ENCODE assay signal across 8 cellular contexts in the genomic region with DNA sequence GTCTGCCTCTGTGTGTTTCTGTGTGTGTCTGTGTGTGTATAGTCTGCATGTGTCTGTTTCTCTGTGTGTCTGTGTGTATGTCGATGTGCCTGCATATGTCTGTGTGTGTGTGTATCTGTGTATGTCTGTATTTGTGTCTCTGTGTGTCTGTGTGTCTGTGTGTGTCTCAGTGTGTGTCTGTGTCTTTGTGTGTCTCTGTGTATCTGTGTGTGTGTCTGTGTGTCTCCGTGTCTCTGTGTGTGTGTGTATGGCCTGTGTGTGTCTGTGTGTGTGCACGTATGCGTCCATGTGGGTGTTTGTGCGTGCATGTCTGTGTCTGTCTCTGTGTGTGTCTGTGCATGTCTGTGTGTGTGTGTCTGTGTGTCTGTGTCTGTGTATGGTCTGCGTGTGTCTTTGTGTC. TPM values are rescaled to one million over a fixed set of nuclear protein-coding genes. Genes with fewer than 3 reads are reported as not detected.
DNase-seq lines count a peak whose midpoint lies in the region; ATAC-seq and TF ChIP-seq lines count a peak whose summit lies in the region.

No MANE protein-coding gene starts in this region.

- H3K9me2 ChIP-seq in neural cell (ENCODE audit: insufficient read depth, low read length): no peaks in the 10 kb centered on the region

- peak overlapping the region; percentile 47 for H3K9ac ChIP-seq in endocrine pancreas (ENCODE audit: control insufficient read depth, insufficient read depth, low read length)
- H3K9ac ChIP-seq in neural cell (ENCODE audit: low read length): peak overlapping the region; percentile 79

- no peak for ATAC-seq in HG02571 (IDR thresholded peaks at IDR 0.05; ENCODE audit: unreplicated experiment)
- ATAC-seq in HG03095 (IDR thresholded peaks at IDR 0.05; ENCODE audit: unreplicated experiment): no peak
- ATAC-seq in HG02870 (IDR thresholded peaks at IDR 0.05; ENCODE audit: unreplicated experiment): no peak
- ATAC-seq in HG03439 (IDR thresholded peaks at IDR 0.05; ENCODE audit: unreplicated experiment): no peak

- peak overlapping the region; percentile 47 for H3K4me3 ChIP-seq in AG09309 (ENCODE audit: control insufficient read depth, low read depth, low read length)
- H3K4me3 ChIP-seq in HL-60 (replicated peaks; ENCODE audit: insufficient read depth, low read length): peak overlapping the region; percentile 60
- H3K4me3 ChIP-seq in endocrine pancreas (ENCODE audit: control insufficient read depth, insufficient read depth, low read length): peak overlapping the region; percentile 54
- H3K4me3 ChIP-seq in neural cell (ENCODE audit: low read length): peak overlapping the region; percentile 74

- H3K4me1 ChIP-seq in endocrine pancreas (ENCODE audit: control insufficient read depth, insufficient read depth, low read length): no peaks in the 10 kb centered on the region

- DNase-seq in AG09309 (ENCODE audit: low read depth): no peak
- peak in 1 of 2 experiments; percentile 43 for DNase-seq in HL-60 (ENCODE audit: low read depth in 1 of 2, low spot score in 1 of 2)

- TF ChIP-seq EP300 in neural cell (conservative IDR thresholded peaks at IDR 0.05; ENCODE audit: poor library complexity, severe bottlenecking): no peak

- H3K4me2 ChIP-seq in neural cell (ENCODE audit: low read length): peak overlapping the region; percentile 71

- peak overlapping the region; percentile 71 for H2AFZ ChIP-seq in neural cell (ENCODE audit: low read depth, low read length)

- H3K27me3 ChIP-seq in HL-60 (ENCODE audit: insufficient read depth, poor library complexity, severe bottlenecking): no peaks in the 10 kb centered on the region
- H3K27me3 ChIP-seq in endocrine pancreas (ENCODE audit: control insufficient read depth, insufficient read depth, low read length): no peaks in the 10 kb centered on the region
- H3K27me3 ChIP-seq in neural cell (ENCODE audit: insufficient read depth, low read depth, low read length): no peaks in the 10 kb centered on the region

- H3K79me2 ChIP-seq in neural cell (replicated peaks; ENCODE audit: insufficient read depth, low read length): peaks cover 4% of the 10 kb centered on the region

- no peak for TF ChIP-seq RAD21 in neural cell (conservative IDR thresholded peaks at IDR 0.05)

- no peaks in the 10 kb centered on the region for H3F3A ChIP-seq in neural cell (ENCODE audit: insufficient read depth, low read length, poor library complexity, severe bottlenecking)

- no peaks in the 10 kb centered on the region for H3K36me3 ChIP-seq in endocrine pancreas (ENCODE audit: control insufficient read depth, insufficient read depth, low read length)
- H3K36me3 ChIP-seq in neural cell (ENCODE audit: insufficient read depth, low read length): no peaks in the 10 kb centered on the region

- H3K9me3 ChIP-seq in endocrine pancreas (ENCODE audit: control insufficient read depth, low read length): no peaks in the 10 kb centered on the region
- no peaks in the 10 kb centered on the region for H3K9me3 ChIP-seq in neural cell (ENCODE audit: low read length)

- H3K27ac ChIP-seq in HL-60 (replicated peaks) (peak overlapping the region; percentile 81; the same call in 1 of the 2 replicates), neural cell (ENCODE audit: low read length) (peak overlapping the region; percentile 25)

- TF ChIP-seq CTCF in AG09309 (IDR thresholded peaks at IDR 0.05; ENCODE audit: control insufficient read depth, insufficient read depth, low read depth, low read length, missing control alignments) (no peak), HL-60 (IDR thresholded peaks at IDR 0.05; ENCODE audit: insufficient read depth, low read length) (no peak), neural cell (IDR thresholded peaks at IDR 0.05; ENCODE audit: poor library complexity, severe bottlenecking) (no peak)

- H4K20me1 ChIP-seq in neural cell (ENCODE audit: insufficient read depth): no peaks in the 10 kb centered on the region

TF ChIP-seq in neural cell, 6 proteins besides CTCF, POLR2A, EP300 and RAD21:
- no peak for TF ChIP-seq MXI1 (conservative IDR thresholded peaks at IDR 0.05; ENCODE audit: poor library complexity, severe bottlenecking)
- TF ChIP-seq EZH2 (IDR thresholded peaks at IDR 0.05; ENCODE audit: borderline replicate concordance, insufficient read depth, low read length, poor library complexity, severe bottlenecking): no peak
- TF ChIP-seq SMC3 (conservative IDR thresholded peaks at IDR 0.05; ENCODE audit: poor library complexity): no peak
- no peak for TF ChIP-seq TAF1 (IDR thresholded peaks at IDR 0.05; ENCODE audit: low read depth)
- TF ChIP-seq POLR2AphosphoS5 (IDR thresholded peaks at IDR 0.05): no peak
- TF ChIP-seq, protein P1, sequence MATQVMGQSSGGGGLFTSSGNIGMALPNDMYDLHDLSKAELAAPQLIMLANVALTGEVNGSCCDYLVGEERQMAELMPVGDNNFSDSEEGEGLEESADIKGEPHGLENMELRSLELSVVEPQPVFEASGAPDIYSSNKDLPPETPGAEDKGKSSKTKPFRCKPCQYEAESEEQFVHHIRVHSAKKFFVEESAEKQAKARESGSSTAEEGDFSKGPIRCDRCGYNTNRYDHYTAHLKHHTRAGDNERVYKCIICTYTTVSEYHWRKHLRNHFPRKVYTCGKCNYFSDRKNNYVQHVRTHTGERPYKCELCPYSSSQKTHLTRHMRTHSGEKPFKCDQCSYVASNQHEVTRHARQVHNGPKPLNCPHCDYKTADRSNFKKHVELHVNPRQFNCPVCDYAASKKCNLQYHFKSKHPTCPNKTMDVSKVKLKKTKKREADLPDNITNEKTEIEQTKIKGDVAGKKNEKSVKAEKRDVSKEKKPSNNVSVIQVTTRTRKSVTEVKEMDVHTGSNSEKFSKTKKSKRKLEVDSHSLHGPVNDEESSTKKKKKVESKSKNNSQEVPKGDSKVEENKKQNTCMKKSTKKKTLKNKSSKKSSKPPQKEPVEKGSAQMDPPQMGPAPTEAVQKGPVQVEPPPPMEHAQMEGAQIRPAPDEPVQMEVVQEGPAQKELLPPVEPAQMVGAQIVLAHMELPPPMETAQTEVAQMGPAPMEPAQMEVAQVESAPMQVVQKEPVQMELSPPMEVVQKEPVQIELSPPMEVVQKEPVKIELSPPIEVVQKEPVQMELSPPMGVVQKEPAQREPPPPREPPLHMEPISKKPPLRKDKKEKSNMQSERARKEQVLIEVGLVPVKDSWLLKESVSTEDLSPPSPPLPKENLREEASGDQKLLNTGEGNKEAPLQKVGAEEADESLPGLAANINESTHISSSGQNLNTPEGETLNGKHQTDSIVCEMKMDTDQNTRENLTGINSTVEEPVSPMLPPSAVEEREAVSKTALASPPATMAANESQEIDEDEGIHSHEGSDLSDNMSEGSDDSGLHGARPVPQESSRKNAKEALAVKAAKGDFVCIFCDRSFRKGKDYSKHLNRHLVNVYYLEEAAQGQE (IDR thresholded peaks at IDR 0.05; ENCODE audit: borderline replicate concordance): no peak

RNA-seq across cellular contexts. Expression of a gene that starts 0.4 kb away (rescaled TPM):
- 12.6 and 16.0 TPM in 2 replicates for polyA plus RNA-seq in neural cell
- 7.5 and 7.9 TPM in 2 replicates for polyA minus RNA-seq in neural cell

RNA-seq across cellular contexts. Expression of a gene that starts 23.8 kb away (rescaled TPM):
- 1,633 and 1,984 TPM in 2 replicates for polyA plus RNA-seq in neural cell
- 790 and 797 TPM in 2 replicates for polyA minus RNA-seq in neural cell

RNA-seq across cellular contexts. Expression of a gene that starts 26.0 kb away (rescaled TPM):
- polyA plus RNA-seq in neural cell: 183 and 211 TPM in 2 replicates
- polyA minus RNA-seq in neural cell: 84.5 and 103 TPM in 2 replicates

RNA-seq across cellular contexts. Expression of a gene that starts 38.4 kb away (rescaled TPM):
- polyA plus RNA-seq in neural cell: 0.50 and 0.67 TPM in 2 replicates
- 0.49 TPM in 1 of 2 replicates, not detected in the other for polyA minus RNA-seq in neural cell

RNA-seq across cellular contexts. Expression of a gene that starts 45.4 kb away (rescaled TPM):
- not detected in 2 replicates for polyA plus RNA-seq in neural cell
- polyA minus RNA-seq in neural cell: not detected in 2 replicates
